In the genomic region with DNA sequence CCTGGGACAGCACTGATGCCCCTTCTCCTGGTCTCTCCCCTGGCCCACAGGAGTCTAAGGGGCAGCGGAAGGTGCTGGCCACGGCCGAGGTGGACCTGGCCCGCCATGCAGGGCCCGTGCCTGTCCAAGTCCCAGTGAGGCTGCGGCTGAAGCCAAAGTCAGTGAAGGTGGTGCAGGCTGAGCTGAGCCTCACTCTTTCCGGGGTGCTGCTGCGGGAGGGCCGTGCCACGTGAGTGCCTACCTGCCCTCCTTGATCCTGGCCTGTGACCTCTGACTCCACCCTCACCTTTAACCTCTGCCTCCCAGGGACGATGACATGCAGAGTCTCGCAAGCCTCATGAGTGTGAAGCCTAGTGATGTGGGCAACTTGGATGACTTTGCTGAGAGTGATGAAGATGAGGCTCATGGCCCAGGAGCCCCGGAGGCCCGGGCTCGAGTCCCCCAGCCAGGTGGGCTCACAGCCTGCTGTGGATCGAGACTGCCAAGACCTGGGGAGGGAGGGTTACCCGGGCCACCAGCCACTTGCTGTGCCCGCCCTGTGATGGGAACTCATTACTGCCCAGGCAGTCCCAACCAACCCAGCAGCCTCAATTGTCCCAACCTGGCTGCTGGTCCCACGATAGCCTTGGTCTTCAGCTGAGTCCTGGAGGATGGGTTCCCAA, we compare ENCODE assay signal across 28 cellular contexts. TPM values are rescaled to one million over a fixed set of nuclear protein-coding genes. Genes with fewer than 3 reads are reported as not detected.
DNase-seq lines count a peak whose midpoint lies in the region; ATAC-seq, FAIRE-seq and TF ChIP-seq lines count a peak whose summit lies in the region.
"Had no signal": no experiment of that assay in that cellular context is flagged by ENCODE, and none has a peak within 500 bp of the region (broad histone marks: within the 10 kb centered on the region; RNA-seq: fewer than 3 reads in every experiment).

No MANE protein-coding gene starts in this region.

- H3K4me3 Mint-ChIP-seq in activated T-cell treated with anti-CD3 and anti-CD28 coated beads, Interleukin-2, amount 50 U/mL, for 24 hours = no peak overlapping the region
- H3K4me3 Mint-ChIP-seq in activated T-cell treated with anti-CD3 and anti-CD28 coated beads, Interleukin-2, amount 50 U/mL, for 4 hours = no peak overlapping the region
- H3K4me3 Mint-ChIP-seq: activated CD4-positive, alpha-beta T cell treated with anti-CD3 and anti-CD28 coated beads for 36 hours; endodermal cell had no signal

- H3K4me2 ChIP-seq in K562 (ENCODE audit: insufficient read depth, low read length) (no peak overlapping the region), osteoblast (ENCODE audit: insufficient read depth, low read length) (no peak overlapping the region)

- FAIRE-seq in K562 (lab: Jason Lieb, UNC) = no peak
- FAIRE-seq: keratinocyte had no signal

- no TSS peak for BruUV-seq in K562 (replicated peaks; lab: Mats Ljungman, UMichigan)

- no peak overlapping the region for H3K27ac ChIP-seq in K562 (ENCODE audit: extremely low read depth, low read depth, low read length)
- H3K27ac ChIP-seq in osteoblast (ENCODE audit: low read depth, low read length) = no peak overlapping the region
- H3K27ac ChIP-seq in transverse colon = peak overlapping the region in 1 of 4 donors; percentile 3
- H3K27ac ChIP-seq: left ventricle myocardium inferior had no signal

- no peaks in the 10 kb centered on the region for H3K9me3 Mint-ChIP-seq in activated T-cell treated with anti-CD3 and anti-CD28 coated beads, Interleukin-2, amount 50 U/mL, for 24 hours
- no peaks in the 10 kb centered on the region for H3K9me3 Mint-ChIP-seq in activated T-cell treated with anti-CD3 and anti-CD28 coated beads, Interleukin-2, amount 50 U/mL, for 4 hours
- H3K9me3 Mint-ChIP-seq: endodermal cell had no signal

- H3K9ac ChIP-seq in K562 (ENCODE audit: insufficient read depth in 1 of 2, low read depth in 2 of 2, low read length in 2 of 2) = peak overlapping the region in 1 of 2 experiments; percentile 61; a peak in 1 of 4 replicates

- TF ChIP-seq CTCF in K562 (IDR thresholded peaks at IDR 0.05 in 2 of 3, conservative IDR thresholded peaks at IDR 0.05 in 1 of 3; ENCODE audit: insufficient read depth in 2 of 3, low read depth in 1 of 3, low read length in 3 of 3) (no peak), osteoblast (IDR thresholded peaks at IDR 0.05; ENCODE audit: extremely low read depth, low read depth, low read length) (no peak), transverse colon (IDR thresholded peaks at IDR 0.05) (no peak)

- TF ChIP-seq POLR2A in K562 (conservative IDR thresholded peaks at IDR 0.05) (no peak), transverse colon (IDR thresholded peaks at IDR 0.05) (no peak)

- TF ChIP-seq EP300 in K562 (IDR thresholded peaks at IDR 0.05; ENCODE audit: low read length) (no peak), transverse colon (IDR thresholded peaks at IDR 0.05; ENCODE audit: low read depth) (no peak)

- H4K20me1 ChIP-seq in K562 (replicated peaks; ENCODE audit: control insufficient read depth, insufficient read depth, low read length) (no peaks in the 10 kb centered on the region), osteoblast (ENCODE audit: insufficient read depth, low read length) (peaks cover 17% of the 10 kb centered on the region)

- intact Hi-C loops in K562 (cut with micrococcal nuclease) (no loop called here), transverse colon (cut with DNase I; ENCODE audit: low total_unique reads) (no loop called here)

- peaks cover 82% of the 10 kb centered on the region for H3K36me3 Mint-ChIP-seq in activated T-cell treated with anti-CD3 and anti-CD28 coated beads, Interleukin-2, amount 50 U/mL, for 24 hours (ENCODE audit: low read depth)
- peaks cover 25% of the 10 kb centered on the region for H3K36me3 Mint-ChIP-seq in activated T-cell treated with anti-CD3 and anti-CD28 coated beads, Interleukin-2, amount 50 U/mL, for 4 hours (ENCODE audit: insufficient read depth)

- POLR2A ChIA-PET in K562 (lab: Yijun Ruan, JAX) = interaction anchor here (1.4 kb wide), 1 partner anchor 8 kb away, joined by 3 read pairs; no protein-coding TSS in a partner anchor

- DNase-seq in activated T-cell treated with anti-CD3 and anti-CD28 coated beads, Interleukin-2, amount 50 U/mL, for 24 hours = no peak
- no peak for DNase-seq in activated T-cell treated with anti-CD3 and anti-CD28 coated beads, Interleukin-2, amount 50 U/mL, for 4 hours
- no peak for DNase-seq in K562 (ENCODE audit: extremely low read depth in 1 of 4, low spot score in 3 of 4)
- DNase-seq in osteoblast (ENCODE audit: insufficient read length, low spot score, missing footprints) = peak; percentile 89
- no peak for DNase-seq in C1 segment of cervical spinal cord (lab: John Stamatoyannopoulos, UW)
- DNase-seq in HUDEP-2 (lab: John Stamatoyannopoulos, UW; ENCODE audit: unreplicated experiment in 76 of 76) = no peak
- no peak for DNase-seq in NCI-H748 treated with DMSO at 0.1 percent for 48 hours (lab: John Stamatoyannopoulos, UW)
- no peak for DNase-seq in transverse colon
- DNase-seq: activated CD4-positive, alpha-beta T cell treated with anti-CD3 and anti-CD28 coated beads for 36 hours; activated T-cell treated with anti-CD3 and anti-CD28 coated beads, Interleukin-2, amount 50 U/mL, for 1 hour; central memory CD4-positive, alpha-beta T cell; dermis blood vessel endothelial cell; DMS153; endodermal cell; heart left ventricle; left ventricle myocardium inferior; NCI-H1436; NCI-H226; NCI-H526 treated with DMSO at 0.1 percent for 48 hours; SHP77 treated with DMSO at 0.1 percent for 48 hours; stimulated activated CD4-positive, alpha-beta T cell treated with anti-CD3 and anti-CD28 coated beads, Interleukin-15, amount 100 ng/mL, for 24 hours; stimulated activated CD4-positive, alpha-beta T cell treated with anti-CD3 and anti-CD28 coated beads, Interleukin-4, amount 100 ng/mL, for 4 hours had no signal

- H3K4me1 Mint-ChIP-seq in activated T-cell treated with anti-CD3 and anti-CD28 coated beads, Interleukin-2, amount 50 U/mL, for 24 hours (ENCODE audit: low read depth) = peaks cover 33% of the 10 kb centered on the region
- peaks cover 28% of the 10 kb centered on the region for H3K4me1 Mint-ChIP-seq in activated T-cell treated with anti-CD3 and anti-CD28 coated beads, Interleukin-2, amount 50 U/mL, for 4 hours (ENCODE audit: low read depth)

- in situ Hi-C loops in K562 (cut with MboI) (no loop called here), transverse colon (cut with MboI; ENCODE audit: low pct_ligation_motif_present in 1 of 4, low pct_unique_long_range_greater_than_20kb in 1 of 4, low sequenced_read_pairs in 3 of 4) (no loop called here)

- H3K27me3 Mint-ChIP-seq in activated T-cell treated with anti-CD3 and anti-CD28 coated beads, Interleukin-2, amount 50 U/mL, for 24 hours = no peaks in the 10 kb centered on the region
- no peaks in the 10 kb centered on the region for H3K27me3 Mint-ChIP-seq in activated T-cell treated with anti-CD3 and anti-CD28 coated beads, Interleukin-2, amount 50 U/mL, for 4 hours (ENCODE audit: low read depth)
- H3K27me3 Mint-ChIP-seq: activated CD4-positive, alpha-beta T cell treated with anti-CD3 and anti-CD28 coated beads for 36 hours had no signal

- H3K79me2 ChIP-seq in K562 (ENCODE audit: control insufficient read depth, insufficient read depth, low read length) = peaks cover 30% of the 10 kb centered on the region
- H3K79me2 ChIP-seq in osteoblast (ENCODE audit: insufficient read depth, low read length) = peaks cover 36% of the 10 kb centered on the region

- H3K4me3 ChIP-seq in K562 (no peak overlapping the region), osteoblast (ENCODE audit: insufficient read depth, low read length) (no peak overlapping the region), transverse colon (no peak overlapping the region)
- H3K4me3 ChIP-seq: HAP-1, heart left ventricle, left ventricle myocardium inferior had no signal

- 85% methylated on average over 18 of the region's 19 CpGs for WGBS in K562 (ENCODE audit: insufficient coverage, low coverage, missing lambda C conversion rate)
- 92% methylated on average over 18 of the region's 19 CpGs; no CpG with 5 or more reads in 1 of the 2 donors for WGBS in transverse colon (ENCODE audit: low coverage in 1 of 2), 2 donors

- H3K36me3 ChIP-seq in K562 (ENCODE audit: control insufficient read depth, insufficient read depth, low read length) (peaks cover 64% of the 10 kb centered on the region; the same call in 2 of the 3 replicates), osteoblast (ENCODE audit: insufficient read depth, low read length) (peaks cover 33% of the 10 kb centered on the region), transverse colon (peaks cover 0 to 22% (median 6%) of the 10 kb centered on the region in 4 donors)
- H3K36me3 ChIP-seq: HAP-1 had no signal

- TF ChIP-seq RAD21 in K562 (CRISPR knock-in tag; conservative IDR thresholded peaks at IDR 0.05 in 1 of 2, IDR thresholded peaks at IDR 0.05 in 1 of 2) = no peak

- H2AFZ ChIP-seq in K562 (ENCODE audit: low read depth, low read length) (no peak overlapping the region), osteoblast (ENCODE audit: low read length) (no peak overlapping the region)

- no peaks in the 10 kb centered on the region; a peak in 1 of 5 replicates for H3K27me3 ChIP-seq in K562 (ENCODE audit: control insufficient read depth in 2 of 2, insufficient read depth in 2 of 2, low read length in 2 of 2)
- H3K27me3 ChIP-seq in osteoblast (ENCODE audit: insufficient read depth, low read length) = no peaks in the 10 kb centered on the region
- no peaks in the 10 kb centered on the region for H3K27me3 ChIP-seq in transverse colon
- H3K27me3 ChIP-seq: heart left ventricle, neutrophil had no signal

- peaks cover 1% of the 10 kb centered on the region for H3K9me1 ChIP-seq in K562 (ENCODE audit: control insufficient read depth, insufficient read depth, low read length)

- peak overlapping the region; percentile 61 for H3K27ac Mint-ChIP-seq in activated T-cell treated with anti-CD3 and anti-CD28 coated beads, Interleukin-2, amount 50 U/mL, for 24 hours
- H3K27ac Mint-ChIP-seq: activated CD4-positive, alpha-beta T cell treated with anti-CD3 and anti-CD28 coated beads for 36 hours; endodermal cell; progenitor cell of endocrine pancreas had no signal

- H3K9me3 ChIP-seq in K562 (replicated peaks; ENCODE audit: control insufficient read depth, insufficient read depth, low read depth, low read length) (no peaks in the 10 kb centered on the region), osteoblast (ENCODE audit: low read depth, low read length) (no peaks in the 10 kb centered on the region), transverse colon (no peaks in the 10 kb centered on the region)
- H3K9me3 ChIP-seq: HAP-1, heart left ventricle, left ventricle myocardium inferior, neutrophil had no signal

- H3K4me1 ChIP-seq in K562 (replicated peaks in 1 of 2; ENCODE audit: control insufficient read depth in 2 of 2, insufficient read depth in 2 of 2, low read length in 2 of 2) (peaks cover 28 to 78% of the 10 kb centered on the region in 2 experiments), osteoblast (ENCODE audit: insufficient read depth, low read length) (peaks cover 25% of the 10 kb centered on the region), transverse colon (peaks cover 22 to 35% (median 29%) of the 10 kb centered on the region in 4 donors)
- H3K4me1 ChIP-seq: HAP-1 had no signal

- ATAC-seq in activated T-cell treated with anti-CD3 and anti-CD28 coated beads, Interleukin-2, amount 50 U/mL, for 4 hours = no peak
- ATAC-seq in K562 = no peak
- ATAC-seq: activated CD4-positive, alpha-beta T cell treated with anti-CD3 and anti-CD28 coated beads for 36 hours; heart left ventricle; Panc1 had no signal

- CTCF ChIA-PET in K562 (lab: Yijun Ruan, JAX; ENCODE audit: low intra/inter-chr PET ratio) = no interaction called here

RNA-seq across cellular contexts. Expression of a gene that starts 4.3 kb away (rescaled TPM):
- total RNA-seq in activated T-cell treated with anti-CD3 and anti-CD28 coated beads, Interleukin-2, amount 50 U/mL, for 4 hours = 10 to 100 TPM; 59.8 to 84.9 (median 80.1) TPM
- total RNA-seq in K562 (2011; cell fraction: chromatin; rRNA removed; ENCODE audit: low replicate concordance) = 131 and 234 TPM in 2 replicates
- total RNA-seq in K562 (2011; cell fraction: nucleolus; rRNA removed) = 106 and 109 TPM in 2 replicates
- 106 and 124 TPM in 2 replicates for total RNA-seq in K562 (2011; cell fraction: nucleoplasm; rRNA removed)
- total RNA-seq in K562 (2014; rRNA removed) (80.6 and 98.7 TPM in 2 replicates), K562 (2014; rRNA removed; fragmentation: Illumina TruSeq; extraction: Trizol) (24.2 and 28.8 TPM in 2 replicates), K562 (2015; rRNA removed; fragmentation: Illumina TruSeq; extraction: Trizol) (26.3 and 29.2 TPM in 2 replicates), K562 (2021) (60.9 and 87.1 TPM in 2 replicates), osteoblast (43.9 and 58.6 TPM in 2 replicates), transverse colon (100 to 1,000 TPM in 2 of 4 donors, 10 to 100 TPM in 2; 90.2 to 215 (median 106) TPM)
- polyA plus RNA-seq in K562 (2011; rRNA removed) (19.2 and 29.8 TPM in 2 replicates), K562 (2014; fragmentation: Illumina TruSeq; extraction: Trizol) (36.9 and 50.9 TPM in 2 replicates), K562 (2014; fragmentation: Nextera tagmentation; extraction: Ambion mirVana) (under 1 TPM; 0.03 to 0.38 TPM), K562 (2014; rRNA removed) (56.4 and 61.3 TPM in 2 replicates)
- 22.0 and 75.3 TPM in 2 replicates for polyA plus RNA-seq in K562 (2011; cell fraction: cytosol; rRNA removed)
- polyA plus RNA-seq in K562 (2011; cell fraction: nucleus; rRNA removed) = 63.0 and 156 TPM in 2 replicates
- 47.0 and 62.8 TPM in 2 replicates for polyA plus RNA-seq in K562 (2012)
- 15.6 and 21.1 TPM in 2 replicates for polyA minus RNA-seq in K562 (2011; rRNA and poly(A)+ RNA removed)
- polyA minus RNA-seq in K562 (2011; cell fraction: cytosol; rRNA and poly(A)+ RNA removed) = 50.6 and 59.1 TPM in 2 replicates
- 17.2 and 21.5 TPM in 2 replicates for polyA minus RNA-seq in K562 (2011; cell fraction: nucleus; rRNA and poly(A)+ RNA removed)

RNA-seq across cellular contexts. Expression of a gene that starts 7.8 kb away (rescaled TPM):
- 10 to 100 TPM; 27.4 to 32.0 (median 28.6) TPM for total RNA-seq in activated T-cell treated with anti-CD3 and anti-CD28 coated beads, Interleukin-2, amount 50 U/mL, for 4 hours
- 6.1 and 32.6 TPM in 2 replicates for total RNA-seq in K562 (2011; cell fraction: chromatin; rRNA removed; ENCODE audit: low replicate concordance)
- total RNA-seq in K562 (2011; cell fraction: nucleolus; rRNA removed) = 30.5 and 31.9 TPM in 2 replicates
- 14.4 and 16.7 TPM in 2 replicates for total RNA-seq in K562 (2011; cell fraction: nucleoplasm; rRNA removed)
- total RNA-seq in K562 (2014; rRNA removed) (26.1 and 36.0 TPM in 2 replicates), K562 (2014; rRNA removed; fragmentation: Illumina TruSeq; extraction: Trizol) (3.2 and 4.2 TPM in 2 replicates), K562 (2015; rRNA removed; fragmentation: Illumina TruSeq; extraction: Trizol) (12.3 and 12.6 TPM in 2 replicates), K562 (2021) (24.2 and 26.9 TPM in 2 replicates), osteoblast (31.5 and 36.2 TPM in 2 replicates), transverse colon (100 to 1,000 TPM in 1 of 4 donors, 10 to 100 TPM in 3; 25.2 to 254 (median 51.6) TPM)
- polyA plus RNA-seq in K562 (2011; rRNA removed) (9.7 and 12.3 TPM in 2 replicates), K562 (2014; fragmentation: Illumina TruSeq; extraction: Trizol) (11.9 and 21.9 TPM in 2 replicates), K562 (2014; fragmentation: Nextera tagmentation; extraction: Ambion mirVana) (under 1 TPM; 0.32 to 0.83 TPM), K562 (2014; rRNA removed) (27.6 and 33.4 TPM in 2 replicates)
- polyA plus RNA-seq in K562 (2011; cell fraction: cytosol; rRNA removed) = 21.6 and 65.1 TPM in 2 replicates
- polyA plus RNA-seq in K562 (2011; cell fraction: nucleus; rRNA removed) = 29.6 and 55.3 TPM in 2 replicates
- polyA plus RNA-seq in K562 (2012) = 17.8 and 26.2 TPM in 2 replicates
- polyA minus RNA-seq in K562 (2011; rRNA and poly(A)+ RNA removed) = 2.2 and 3.2 TPM in 2 replicates
- 7.2 and 7.9 TPM in 2 replicates for polyA minus RNA-seq in K562 (2011; cell fraction: cytosol; rRNA and poly(A)+ RNA removed)
- polyA minus RNA-seq in K562 (2011; cell fraction: nucleus; rRNA and poly(A)+ RNA removed) = 22.2 and 25.9 TPM in 2 replicates

RNA-seq across cellular contexts. Expression of a gene that starts 9.9 kb away (rescaled TPM):
- total RNA-seq in activated T-cell treated with anti-CD3 and anti-CD28 coated beads, Interleukin-2, amount 50 U/mL, for 4 hours = 100 to 1,000 TPM; 120 to 148 (median 136) TPM
- total RNA-seq in K562 (2011; cell fraction: chromatin; rRNA removed; ENCODE audit: low replicate concordance) = 16.9 and 90.0 TPM in 2 replicates
- 98.3 and 115 TPM in 2 replicates for total RNA-seq in K562 (2011; cell fraction: nucleolus; rRNA removed)
- 36.5 and 47.7 TPM in 2 replicates for total RNA-seq in K562 (2011; cell fraction: nucleoplasm; rRNA removed)
- total RNA-seq in K562 (2014; rRNA removed) = 129 and 153 TPM in 2 replicates
- 8.5 and 13.4 TPM in 2 replicates for total RNA-seq in K562 (2014; rRNA removed; fragmentation: Illumina TruSeq; extraction: Trizol)
- total RNA-seq in K562 (2015; rRNA removed; fragmentation: Illumina TruSeq; extraction: Trizol) = 60.4 and 61.8 TPM in 2 replicates
- total RNA-seq in K562 (2021) = 106 and 114 TPM in 2 replicates
- polyA plus RNA-seq in K562 (2011; rRNA removed) = 40.4 and 51.9 TPM in 2 replicates
- 70.6 and 201 TPM in 2 replicates for polyA plus RNA-seq in K562 (2011; cell fraction: cytosol; rRNA removed)
- 69.6 and 90.0 TPM in 2 replicates for polyA plus RNA-seq in K562 (2011; cell fraction: nucleus; rRNA removed)
- polyA plus RNA-seq in K562 (2012) = 75.0 and 123 TPM in 2 replicates
- polyA plus RNA-seq in K562 (2014; fragmentation: Illumina TruSeq; extraction: Trizol) = 16.6 and 77.3 TPM in 2 replicates
- polyA plus RNA-seq in K562 (2014; fragmentation: Nextera tagmentation; extraction: Ambion mirVana) = 10 to 100 TPM; 35.6 to 66.3 TPM
- polyA plus RNA-seq in K562 (2014; rRNA removed) = 123 and 130 TPM in 2 replicates
- polyA minus RNA-seq in K562 (2011; rRNA and poly(A)+ RNA removed) = 7.4 TPM in 2 replicates
- polyA minus RNA-seq in K562 (2011; cell fraction: cytosol; rRNA and poly(A)+ RNA removed) = 22.4 and 23.0 TPM in 2 replicates
- polyA minus RNA-seq in K562 (2011; cell fraction: nucleus; rRNA and poly(A)+ RNA removed) = 61.0 and 62.0 TPM in 2 replicates
- total RNA-seq in osteoblast = 37.1 and 42.3 TPM in 2 replicates
- 10 to 100 TPM in 3 of 4 donors, 1 to 10 TPM in 1; 6.4 to 38.4 (median 27.9) TPM for total RNA-seq in transverse colon

RNA-seq across cellular contexts. Expression of a gene that starts 15.4 kb away (rescaled TPM):
- 1 to 10 TPM; 1.4 to 2.1 (median 1.4) TPM for total RNA-seq in activated T-cell treated with anti-CD3 and anti-CD28 coated beads, Interleukin-2, amount 50 U/mL, for 4 hours
- 0.33 and 1.00 TPM in 2 replicates for total RNA-seq in K562 (2011; cell fraction: chromatin; rRNA removed; ENCODE audit: low replicate concordance)
- 0.26 TPM in 1 of 2 replicates, not detected in the other for total RNA-seq in K562 (2011; cell fraction: nucleolus; rRNA removed)
- total RNA-seq in K562 (2011; cell fraction: nucleoplasm; rRNA removed) = 0.29 TPM in 1 of 2 replicates, not detected in the other
- total RNA-seq in K562 (2014; rRNA removed) = not detected in 2 replicates
- total RNA-seq in K562 (2014; rRNA removed; fragmentation: Illumina TruSeq; extraction: Trizol) = not detected in 2 replicates
- not detected in 2 replicates for total RNA-seq in K562 (2015; rRNA removed; fragmentation: Illumina TruSeq; extraction: Trizol)
- total RNA-seq in K562 (2021) = 0.40 TPM in 1 of 2 replicates, not detected in the other
- not detected in 2 replicates for polyA plus RNA-seq in K562 (2011; rRNA removed)
- polyA plus RNA-seq in K562 (2011; cell fraction: cytosol; rRNA removed) = 0.28 TPM in 1 of 2 replicates, not detected in the other
- not detected in 2 replicates for polyA plus RNA-seq in K562 (2011; cell fraction: nucleus; rRNA removed)
- polyA plus RNA-seq in K562 (2012) = 0.39 and 0.58 TPM in 2 replicates
- not detected in 2 replicates for polyA plus RNA-seq in K562 (2014; fragmentation: Illumina TruSeq; extraction: Trizol)
- not detected for polyA plus RNA-seq in K562 (2014; fragmentation: Nextera tagmentation; extraction: Ambion mirVana)
- polyA plus RNA-seq in K562 (2014; rRNA removed) = 0.07 TPM in 1 of 2 replicates, not detected in the other
- polyA minus RNA-seq in K562 (2011; rRNA and poly(A)+ RNA removed) = not detected in 2 replicates
- not detected in 2 replicates for polyA minus RNA-seq in K562 (2011; cell fraction: cytosol; rRNA and poly(A)+ RNA removed)
- 0.27 TPM in 1 of 2 replicates, not detected in the other for polyA minus RNA-seq in K562 (2011; cell fraction: nucleus; rRNA and poly(A)+ RNA removed)
- 0.29 TPM in 1 of 2 replicates, not detected in the other for total RNA-seq in osteoblast
- 1 to 10 TPM in 1 of 4 donors, under 1 TPM in 1, not detected in 2; 0.27 to 1.6 TPM for total RNA-seq in transverse colon
- total RNA-seq: fibroblast of villous mesenchyme had no signal

RNA-seq across cellular contexts. Expression of a gene that starts 22.0 kb away (rescaled TPM):
- 10 to 100 TPM; 33.1 to 40.8 (median 40.1) TPM for total RNA-seq in activated T-cell treated with anti-CD3 and anti-CD28 coated beads, Interleukin-2, amount 50 U/mL, for 4 hours
- total RNA-seq in K562 (2011; cell fraction: chromatin; rRNA removed; ENCODE audit: low replicate concordance) = 78.9 and 182 TPM in 2 replicates
- 71.7 and 81.2 TPM in 2 replicates for total RNA-seq in K562 (2011; cell fraction: nucleolus; rRNA removed)
- 77.2 and 120 TPM in 2 replicates for total RNA-seq in K562 (2011; cell fraction: nucleoplasm; rRNA removed)
- 15.0 and 19.3 TPM in 2 replicates for total RNA-seq in K562 (2014; rRNA removed)
- 1.3 and 1.7 TPM in 2 replicates for total RNA-seq in K562 (2014; rRNA removed; fragmentation: Illumina TruSeq; extraction: Trizol)
- total RNA-seq in K562 (2015; rRNA removed; fragmentation: Illumina TruSeq; extraction: Trizol) = 3.8 and 4.4 TPM in 2 replicates
- 17.1 and 18.8 TPM in 2 replicates for total RNA-seq in K562 (2021)
- 7.4 and 17.0 TPM in 2 replicates for polyA plus RNA-seq in K562 (2011; rRNA removed)
- polyA plus RNA-seq in K562 (2011; cell fraction: cytosol; rRNA removed) = 13.4 and 20.3 TPM in 2 replicates
- 102 and 163 TPM in 2 replicates for polyA plus RNA-seq in K562 (2011; cell fraction: nucleus; rRNA removed)
- polyA plus RNA-seq in K562 (2012) = 19.2 and 25.7 TPM in 2 replicates
- 4.8 and 6.9 TPM in 2 replicates for polyA plus RNA-seq in K562 (2014; fragmentation: Illumina TruSeq; extraction: Trizol)
- polyA plus RNA-seq in K562 (2014; fragmentation: Nextera tagmentation; extraction: Ambion mirVana) = under 1 TPM; 0.06 to 0.14 TPM
- 14.6 and 20.5 TPM in 2 replicates for polyA plus RNA-seq in K562 (2014; rRNA removed)
- 6.4 and 7.8 TPM in 2 replicates for polyA minus RNA-seq in K562 (2011; rRNA and poly(A)+ RNA removed)
- polyA minus RNA-seq in K562 (2011; cell fraction: cytosol; rRNA and poly(A)+ RNA removed) = 7.6 and 12.6 TPM in 2 replicates
- polyA minus RNA-seq in K562 (2011; cell fraction: nucleus; rRNA and poly(A)+ RNA removed) = 18.2 and 23.1 TPM in 2 replicates
- 40.7 and 41.6 TPM in 2 replicates for total RNA-seq in osteoblast
- total RNA-seq in transverse colon = 100 to 1,000 TPM in 2 of 4 donors, 10 to 100 TPM in 2; 48.7 to 467 (median 140) TPM
